In the genomic region with DNA sequence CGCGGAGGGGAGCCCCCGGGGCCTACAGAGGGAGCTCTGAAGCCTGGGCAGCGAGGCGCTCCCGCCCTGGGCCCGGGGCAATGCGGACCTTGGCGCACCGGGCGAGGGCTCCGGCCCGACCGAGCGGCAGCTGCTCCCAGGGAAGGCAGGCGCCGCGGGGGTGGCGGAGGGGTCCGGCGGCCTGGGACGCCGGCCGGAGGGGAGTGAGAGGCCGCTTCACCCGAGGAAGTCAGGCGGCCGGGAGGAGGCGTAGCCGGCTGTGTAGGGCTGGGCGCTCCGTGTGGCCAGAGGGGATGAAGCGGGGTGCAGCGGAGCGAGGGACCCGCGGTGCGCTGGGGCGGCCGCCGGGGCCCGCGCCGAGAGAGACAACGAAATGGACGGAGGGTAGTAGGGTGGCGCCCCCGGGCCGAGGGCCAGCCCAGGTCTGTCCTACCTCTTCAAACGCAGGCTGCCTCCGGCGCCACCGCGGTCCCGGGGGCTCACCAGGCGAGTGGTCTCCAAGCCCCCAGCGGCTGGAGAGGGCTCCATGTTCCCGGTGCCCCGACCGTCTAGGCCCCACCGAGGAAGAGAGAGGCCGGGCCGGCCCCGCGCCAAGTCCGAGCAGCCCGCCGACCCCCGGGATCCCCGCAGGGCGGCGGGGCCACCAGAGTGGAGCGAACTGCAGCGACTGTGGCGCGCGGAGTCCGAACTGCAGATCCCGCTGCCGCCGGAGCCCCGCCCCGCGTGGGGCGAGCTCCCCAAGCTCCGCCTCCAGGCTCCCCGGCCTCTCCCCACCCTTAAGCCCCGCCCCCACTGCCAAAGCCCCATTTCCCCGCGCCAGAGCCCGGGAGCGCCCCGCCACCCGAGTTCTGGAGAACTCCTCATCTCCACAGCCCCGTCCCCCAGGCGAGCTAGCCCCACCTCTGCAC, we compare ENCODE assay signal across 8 cellular contexts. TPM values are rescaled to one million over a fixed set of nuclear protein-coding genes. Genes with fewer than 3 reads are reported as not detected.
A peak's percentile ranks its signal among the peaks of the same experiment; 100 is the strongest.
DNase-seq lines count a peak whose midpoint lies in the region; ATAC-seq, FAIRE-seq and TF ChIP-seq lines count a peak whose summit lies in the region.

Gene SLC30A3 (minus strand): TSS at position 669 of the 908 bp plus-strand sequence. CDS start 141 bp downstream, at position 528.

- H3K36me3 Mint-ChIP-seq in activated B cell treated with CpG ODN at 0.5 μM for 24 hours (ENCODE audit: low read depth) = peaks cover 2% of the 10 kb centered on the region

- H3K4me3 ChIP-seq in Jurkat, Clone E6-1 (ENCODE audit: low read length) = peak within 1 kb of the TSS; percentile 57
- H3K4me3 ChIP-seq in cardiac fibroblast (replicated peaks in 1 of 2; ENCODE audit: low read depth in 2 of 2, low read length in 2 of 2) (peak within 1 kb of the TSS; percentile 36 to 39), HepG2 (replicated peaks in 1 of 3; ENCODE audit: insufficient read depth in 1 of 3, low read depth in 2 of 3, low read length in 3 of 3) (peak within 1 kb of the TSS; percentile 62 to 77 (median 65))

- TF ChIP-seq POLR2A in HepG2 (IDR thresholded peaks at IDR 0.05; ENCODE audit: insufficient read depth in 1 of 2, low read depth in 2 of 2, low read length in 2 of 2) = no peak

- peaks cover 33% of the 10 kb centered on the region for H3K4me1 Mint-ChIP-seq in activated B cell treated with CpG ODN at 0.5 μM for 24 hours

- intact Hi-C loops in activated B cell treated with CpG ODN at 0.5 μM for 24 hours (cut with micrococcal nuclease) = no loop called here
- intact Hi-C loops in HepG2 (cut with micrococcal nuclease; ENCODE audit: unreplicated experiment) = no loop called here

- TF ChIP-seq CTCF in activated B cell treated with CpG ODN at 0.5 μM for 24 hours (IDR thresholded peaks at IDR 0.05) = no peak
- no peak for TF ChIP-seq CTCF in cardiac fibroblast (IDR thresholded peaks at IDR 0.05; ENCODE audit: low read depth, low read length)
- TF ChIP-seq CTCF in HepG2 (CRISPR knock-in tag; IDR thresholded peaks at IDR 0.05) = no peak; the same call in 1 of the 2 replicates

- no peak for FAIRE-seq in HepG2 (lab: Jason Lieb, UNC)

- peaks cover 19 to 73% of the 10 kb centered on the region in 2 experiments for H3K27me3 ChIP-seq in HepG2 (ENCODE audit: control insufficient read depth in 1 of 2, insufficient read depth in 2 of 2, low read length in 2 of 2)

- peak within 1 kb of the TSS; percentile 92 for H3K4me2 ChIP-seq in HepG2 (ENCODE audit: low read depth, low read length)

- H3K27me3 Mint-ChIP-seq in activated B cell treated with CpG ODN at 0.5 μM for 24 hours = peaks cover 56% of the 10 kb centered on the region

- TF ChIP-seq RAD21 in HepG2 (CRISPR knock-in tag; IDR thresholded peaks at IDR 0.05) = no peak

- ATAC-seq in activated B cell treated with CpG ODN at 0.5 μM for 24 hours (ENCODE audit: low read depth) = peak; percentile 73
- ATAC-seq in HepG2 = peak; percentile 69

- H3K36me3 ChIP-seq in ES-I3 (ENCODE audit: insufficient read depth, low read length) = no peaks in the 10 kb centered on the region
- no peaks in the 10 kb centered on the region for H3K36me3 ChIP-seq in HepG2 (replicated peaks in 1 of 2; ENCODE audit: control insufficient read depth in 1 of 2, insufficient read depth in 2 of 2, low read length in 2 of 2)

- peak within 1 kb of the TSS; percentile 61 for H3K9ac ChIP-seq in ES-I3 (ENCODE audit: low read depth, low read length)
- H3K9ac ChIP-seq in HepG2 (ENCODE audit: insufficient read depth, low read depth, low read length) = no peak within 1 kb of the TSS

- 3% methylated on average over 45 of the region's 96 CpGs for WGBS in HepG2 (ENCODE audit: low lambda C conversion rate)

- no peaks in the 10 kb centered on the region for H4K20me1 ChIP-seq in HepG2 (ENCODE audit: insufficient read depth, low read length)

- no peak within 1 kb of the TSS for H3K27ac ChIP-seq in HepG2 (ENCODE audit: extremely low read length, insufficient read depth, low read length)

- no peaks in the 10 kb centered on the region for H3K9me3 Mint-ChIP-seq in activated B cell treated with CpG ODN at 0.5 μM for 24 hours

- no peak within 1 kb of the TSS for H2AFZ ChIP-seq in HepG2 (ENCODE audit: low read length)

- CTCF ChIA-PET in activated B cell treated with CpG ODN at 0.5 μM for 24 hours (lab: Charles Lee) (interaction anchor here (1.4 to 2.0 kb wide), 2 partner anchors 17 to 93 kb away, joined by 4 to 7 read pairs; no protein-coding TSS in a partner anchor), HepG2 (lab: Yijun Ruan, JAX; ENCODE audit: low intra/inter-chr PET ratio, low total read pairs) (interaction anchor here (1.0 kb wide), 1 partner anchor 40 kb away, joined by 5 read pairs; no protein-coding TSS in a partner anchor)

- peak; percentile 38 for DNase-seq in Jurkat, Clone E6-1 (ENCODE audit: low read depth, low spot score)
- DNase-seq in activated B cell treated with CpG ODN at 0.5 μM for 24 hours (peak; percentile 52), cardiac fibroblast (ENCODE audit: low read depth in 2 of 2) (peak; percentile 27 to 39), HepG2 (ENCODE audit: low spot score) (no peak), NCI-H446 treated with DMSO at 0.1 percent for 48 hours (lab: John Stamatoyannopoulos, UW) (no peak), kidney tubule cell (ENCODE audit: low spot score) (no peak)
- DNase-seq in stimulated activated CD4-positive, alpha-beta T cell treated with anti-CD3 and anti-CD28 coated beads, Interleukin-2, amount 100 ng/mL, for 48 hours = peak; percentile 69 to 71

- TF ChIP-seq EP300 in HepG2 (IDR thresholded peaks at IDR 0.05; ENCODE audit: low read depth in 2 of 2, low read length in 2 of 2) (no peak), HepG2 (CRISPR knock-in tag; IDR thresholded peaks at IDR 0.05; ENCODE audit: borderline replicate concordance) (no peak)

- peaks cover 4% of the 10 kb centered on the region for H3K4me1 ChIP-seq in ES-I3 (ENCODE audit: insufficient read depth, low read length)
- peaks cover 26% of the 10 kb centered on the region for H3K4me1 ChIP-seq in HepG2 (ENCODE audit: insufficient read depth, low read length)

- H3K4me3 Mint-ChIP-seq in activated B cell treated with CpG ODN at 0.5 μM for 24 hours = peak within 1 kb of the TSS; percentile 88

- POLR2A ChIA-PET in activated B cell treated with CpG ODN at 0.5 μM for 24 hours (lab: Charles Lee) (interaction anchor here (1.0 to 1.6 kb wide), 3 partner anchors 17 to 147 kb away, joined by 3 to 4 read pairs (median 4); partner anchors contain the start of gene PPM1G), HepG2 (lab: Yijun Ruan, JAX) (interaction anchor here (0.6 to 1.9 kb wide), 7 partner anchors 10 to 191 kb away, joined by 3 to 7 read pairs (median 5); partner anchors contain the start of genes ATRAID, OST4, PREB and SLC5A6)

- BruUV-seq in HepG2 (replicated peaks; lab: Mats Ljungman, UMichigan) = no TSS peak

- no peaks in the 10 kb centered on the region for H3K79me2 ChIP-seq in HepG2 (ENCODE audit: insufficient read depth, low read length)

- in situ Hi-C loops in HepG2 (cut with HindIII; ENCODE audit: extremely low pct_ligation_motif_present, low pct_unique_long_range_greater_than_20kb) = no loop called here

- H3K9me3 ChIP-seq in ES-I3 (ENCODE audit: control insufficient read depth, insufficient read depth, low read length) (no peaks in the 10 kb centered on the region), HepG2 (ENCODE audit: low read length) (no peaks in the 10 kb centered on the region)

- H3K27ac Mint-ChIP-seq in activated B cell treated with CpG ODN at 0.5 μM for 24 hours = no peak within 1 kb of the TSS

TF ChIP-seq in HepG2, 621 proteins besides CTCF, POLR2A, EP300 and RAD21 (continues in another document):
- TF ChIP-seq EZH2 (conservative IDR thresholded peaks at IDR 0.05; ENCODE audit: low read depth, low read length) (peak; percentile 16; the same call in 1 of the 2 replicates), ZNF589 (CRISPR knock-in tag; conservative IDR thresholded peaks at IDR 0.05) (no peak), ZNF605 (CRISPR knock-in tag; IDR thresholded peaks at IDR 0.05) (no peak), ZNF563 (CRISPR knock-in tag; IDR thresholded peaks at IDR 0.05) (peak; percentile 24; the same call in 1 of the 2 replicates), ZNF501 (CRISPR knock-in tag; IDR thresholded peaks at IDR 0.05) (no peak), HOXA5 (CRISPR knock-in tag; IDR thresholded peaks at IDR 0.05) (0 out of 2 replicates have a peak, but pooled peaks have one; percentile 16), ARID2 (CRISPR knock-in tag; IDR thresholded peaks at IDR 0.05; ENCODE audit: borderline replicate concordance) (no peak), TEAD2 (CRISPR knock-in tag; IDR thresholded peaks at IDR 0.05) (no peak), ZBTB3 (CRISPR knock-in tag; IDR thresholded peaks at IDR 0.05; ENCODE audit: borderline replicate concordance, low read depth) (no peak), MAZ (IDR thresholded peaks at IDR 0.05; ENCODE audit: borderline replicate concordance, low read depth, low read length) (no peak), MAZ (CRISPR knock-in tag; IDR thresholded peaks at IDR 0.05; ENCODE audit: low read depth) (peak; percentile 69; the same call in 1 of the 2 replicates)

RNA-seq across cellular contexts. Expression of gene SLC30A3, which starts in this region (rescaled TPM):
- 15.5 TPM for polyA plus RNA-seq in Jurkat, Clone E6-1 (2012; ENCODE audit: insufficient read depth, insufficient read length)
- total RNA-seq in activated B cell treated with CpG ODN at 0.5 μM for 24 hours = 0.12 and 0.27 TPM in 2 replicates
- total RNA-seq in HepG2 (2016; rRNA removed; fragmentation: Illumina TruSeq; extraction: Trizol) = 0.38 TPM in 1 of 2 replicates, not detected in the other
- 0.20 and 0.26 TPM in 2 replicates for total RNA-seq in HepG2 (2016; cell fraction: cytosol; rRNA removed; fragmentation: Illumina TruSeq; extraction: Trizol; ENCODE audit: low read depth)
- total RNA-seq in HepG2 (2016; cell fraction: insoluble cytoplasmic fraction; rRNA removed; fragmentation: Illumina TruSeq; extraction: Trizol) = 0.15 TPM in 1 of 2 replicates, not detected in the other
- 0.07 and 0.43 TPM in 2 replicates for total RNA-seq in HepG2 (2016; cell fraction: membrane; rRNA removed; fragmentation: Illumina TruSeq; extraction: Trizol)
- total RNA-seq in HepG2 (2016; cell fraction: nucleus; rRNA removed; fragmentation: Illumina TruSeq; extraction: Trizol) = 0.25 and 0.37 TPM in 2 replicates
- 0.79 and 1.0 TPM in 2 replicates for polyA plus RNA-seq in HepG2 (2011; rRNA removed)
- polyA plus RNA-seq in HepG2 (2011; cell fraction: cytosol; rRNA removed) = 0.54 and 0.83 TPM in 2 replicates
- 5.5 and 6.9 TPM in 2 replicates for polyA plus RNA-seq in HepG2 (2011; cell fraction: nucleus; rRNA removed)
- polyA plus RNA-seq in HepG2 (2012) = 1.1 and 1.2 TPM in 2 replicates
- 0.17 and 0.28 TPM in 2 replicates for polyA plus RNA-seq in HepG2 (2016; cell fraction: cytosol; fragmentation: Illumina TruSeq; extraction: Trizol; ENCODE audit: low read depth)
- 0.23 TPM in 1 of 2 replicates, not detected in the other for polyA plus RNA-seq in HepG2 (2016; cell fraction: insoluble cytoplasmic fraction; fragmentation: Illumina TruSeq; extraction: Trizol; ENCODE audit: low read depth)
- polyA plus RNA-seq in HepG2 (2016; cell fraction: membrane; fragmentation: Illumina TruSeq; extraction: Trizol; ENCODE audit: low read depth) = 0.19 and 0.29 TPM in 2 replicates
- 0.96 and 1.8 TPM in 2 replicates for polyA plus RNA-seq in HepG2 (2016; cell fraction: nucleus; fragmentation: Illumina TruSeq; extraction: Trizol; ENCODE audit: insufficient read depth, low read depth)
- polyA minus RNA-seq in HepG2 (2011; rRNA and poly(A)+ RNA removed; ENCODE audit: low replicate concordance) = 1.8 and 2.7 TPM in 2 replicates
- polyA minus RNA-seq in HepG2 (2011; cell fraction: cytosol; rRNA and poly(A)+ RNA removed) = 0.59 and 0.79 TPM in 2 replicates
- 0.50 and 1.3 TPM in 2 replicates for polyA minus RNA-seq in HepG2 (2011; cell fraction: nucleus; rRNA and poly(A)+ RNA removed)

Comparison
In these comparisons a context has a peak if more than half of its experiments do, and no peak if none do; other contexts are left out.
1. Peak in DNase-seq and ATAC-seq in activated B cell treated with CpG ODN at 0.5 μM for 24 hours; RNA of the gene not detected or under 1 TPM.
2. DNase-seq: peak in Jurkat, Clone E6-1 (single experiment), cardiac fibroblast (2 of 2) and stimulated activated CD4-positive, alpha-beta T cell treated with anti-CD3 and anti-CD28 coated beads, Interleukin-2, amount 100 ng/mL, for 48 hours (2 of 2); none in HepG2 (single experiment), NCI-H446 treated with DMSO at 0.1 percent for 48 hours (single experiment) and kidney tubule cell (single experiment).
3. Peak in every context shown above with its lines, with median percentiles within 50 percentile points of each other: H3K4me3 ChIP-seq.